7 cellular contexts compared by ENCODE assay signal in the genomic region with DNA sequence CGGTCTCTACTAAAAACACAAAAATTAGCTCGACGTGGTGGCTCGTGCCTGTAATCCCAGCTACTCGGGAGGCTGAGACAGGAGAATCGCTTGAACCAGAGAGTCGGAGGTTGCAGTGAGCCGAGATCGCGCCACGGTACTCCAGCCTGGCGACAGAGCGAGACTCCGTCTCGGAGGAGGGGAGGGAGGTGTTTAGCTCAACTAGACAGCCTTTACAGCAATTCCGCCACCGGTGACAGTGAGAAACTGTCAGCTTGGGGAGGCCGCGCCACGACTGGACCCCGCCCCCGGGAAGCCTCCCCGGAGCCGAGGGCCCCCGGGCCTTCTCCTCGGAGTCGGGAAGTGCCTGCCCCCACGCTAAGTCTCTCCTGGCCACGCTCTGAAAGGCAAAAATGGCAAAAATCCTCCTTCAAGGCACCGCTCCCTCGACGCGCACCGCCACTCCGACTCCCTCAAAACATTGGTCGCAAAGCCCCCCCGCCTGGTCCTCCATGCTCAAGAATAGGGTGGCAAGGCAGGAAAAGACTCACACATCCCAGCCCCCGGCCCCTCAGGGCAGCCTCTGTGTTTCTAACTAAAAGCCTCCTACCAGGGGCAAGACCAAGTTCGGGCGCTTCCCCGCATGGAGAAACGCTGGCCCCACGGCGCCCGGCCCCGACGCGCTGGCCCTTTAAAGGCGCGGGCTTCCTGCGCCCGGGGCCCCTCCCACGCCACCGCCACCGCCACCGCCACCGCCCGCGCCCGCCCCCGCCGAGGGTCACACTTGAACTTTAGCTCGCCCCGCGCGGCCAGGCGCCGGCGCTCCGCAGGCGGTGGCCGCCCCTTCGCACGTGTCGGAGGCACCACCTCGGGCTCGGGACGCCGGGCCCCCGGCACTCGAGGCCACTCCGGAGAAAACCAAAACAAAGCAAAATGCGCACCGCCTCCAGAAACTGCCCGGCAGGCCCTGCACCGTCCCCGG. TPM values are rescaled to one million over a fixed set of nuclear protein-coding genes. Genes with fewer than 3 reads are reported as not detected.
A peak's percentile ranks its signal among the peaks of the same experiment; 100 is the strongest.
DNase-seq lines count a peak whose midpoint lies in the region; ATAC-seq, FAIRE-seq and TF ChIP-seq lines count a peak whose summit lies in the region.

No MANE protein-coding gene starts in this region.

- in situ Hi-C loops in GM12878 (cut with MboI) = loop anchor here (5.0 kb wide), 2 partner anchors 147 to 217 kb away; no protein-coding TSS in a partner anchor

- peaks cover 54% of the 10 kb centered on the region for H3K79me2 ChIP-seq in GM12878 (ENCODE audit: control insufficient read depth, insufficient read depth, low read length)

- peak overlapping the region; percentile 65 for H3K4me3 ChIP-seq in GM12878
- H3K4me3 ChIP-seq in iPS-18c (ENCODE audit: insufficient read depth, low read depth, low read length) = peak overlapping the region; percentile 86
- peak overlapping the region; percentile 51 to 95 (median 86) for H3K4me3 ChIP-seq in skin epidermis

- H3K27me3 ChIP-seq in GM12878 (replicated peaks in 1 of 2; ENCODE audit: control insufficient read depth in 2 of 2, insufficient read depth in 2 of 2, low read length in 1 of 2) = no peaks in the 10 kb centered on the region

- H3K27ac ChIP-seq in GM12878 (ENCODE audit: control insufficient read depth, insufficient read depth) = peak overlapping the region; percentile 89
- peak overlapping the region; percentile 70 to 99 (median 96) for H3K27ac ChIP-seq in skin epidermis

- DNase-seq in T-helper 22 cell (ENCODE audit: low read depth) (peak; percentile 60), GM12878 (ENCODE audit: low read depth, low spot score) (no peak)

- SMC1A ChIA-PET in GM12878 (lab: Charles Lee; ENCODE audit: uncharacterized antibody, unreplicated experiment) = interaction anchor here (0.7 to 4.4 kb wide), 6 partner anchors 11 to 232 kb away, joined by 3 to 20 read pairs (median 4); no protein-coding TSS in a partner anchor

- intact Hi-C loops in GM12878 (cut with micrococcal nuclease; ENCODE audit: unreplicated experiment) = loop anchor here (5.0 kb wide), 2 partner anchors 113 to 242 kb away; no protein-coding TSS in a partner anchor

- H3K9ac ChIP-seq in GM12878 (ENCODE audit: control insufficient read depth, insufficient read depth, low read length) = peak overlapping the region; percentile 80

- TF ChIP-seq RAD21 in GM12878 (IDR thresholded peaks at IDR 0.05; ENCODE audit: insufficient read depth, low read depth, low read length) = no peak

- peak; percentile 27 for FAIRE-seq in GM12878 (lab: Jason Lieb, UNC)

- POLR2A ChIA-PET in GM12878 (lab: Charles Lee) = interaction anchor here (0.8 to 1.3 kb wide), 4 partner anchors 12 to 230 kb away, joined by 3 read pairs; no protein-coding TSS in a partner anchor

- WGBS in GM12878 (ENCODE audit: insufficient coverage, insufficient replicate concordance, low lambda C conversion rate, missing lambda C conversion rate) = 1% methylated on average over 43 of the region's 87 CpGs

- H3K4me2 ChIP-seq in GM12878 (ENCODE audit: control insufficient read depth, insufficient read depth) = peak overlapping the region; percentile 91

- RAD21 ChIA-PET in GM12878 (lab: Charles Lee; ENCODE audit: unreplicated experiment) = interaction anchor here (0.6 to 2.7 kb wide), 14 partner anchors 8 to 604 kb away, joined by 3 to 14 read pairs (median 3); no protein-coding TSS in a partner anchor

- no peak for TF ChIP-seq EP300 in GM12878 (IDR thresholded peaks at IDR 0.05; ENCODE audit: borderline replicate concordance in 1 of 2, control insufficient read depth in 1 of 2, low read depth in 2 of 2, low read length in 2 of 2)

- CTCF ChIA-PET in GM12878 (lab: Yijun Ruan, JAX) = interaction anchor here (0.7 to 1.8 kb wide), 7 partner anchors 16 to 595 kb away, joined by 3 to 5 read pairs (median 3); no protein-coding TSS in a partner anchor

- H4K20me1 ChIP-seq in GM12878 (ENCODE audit: control insufficient read depth, insufficient read depth) = no peaks in the 10 kb centered on the region; the same call in 1 of the 2 replicates

- no peak for TF ChIP-seq CTCF in GM12878 (IDR thresholded peaks at IDR 0.05 in 2 of 3, conservative IDR thresholded peaks at IDR 0.05 in 1 of 3; ENCODE audit: control insufficient read depth in 2 of 3, extremely low read depth in 1 of 3, insufficient read depth in 1 of 3, low read depth in 3 of 3, low read length in 3 of 3)

- no peak; the same call in 1 of the 2 replicates for TF ChIP-seq POLR2A in GM12878 (IDR thresholded peaks at IDR 0.05; ENCODE audit: low read depth, low read length)

- no peaks in the 10 kb centered on the region for H3K36me3 ChIP-seq in GM12878 (ENCODE audit: control insufficient read depth in 2 of 2, insufficient read depth in 2 of 2, low read length in 1 of 2)

- H2AFZ ChIP-seq in GM12878 (ENCODE audit: control insufficient read depth, low read depth, low read length) = peak overlapping the region; percentile 59

- peaks cover 21% of the 10 kb centered on the region for H3K4me1 ChIP-seq in GM12878 (ENCODE audit: control insufficient read depth, insufficient read depth, low read length)

- peak; percentile 20 for ATAC-seq in GM18873 (IDR thresholded peaks at IDR 0.05; ENCODE audit: low FRiP score, unreplicated experiment)
- ATAC-seq in HG03196 (IDR thresholded peaks at IDR 0.05; ENCODE audit: unreplicated experiment) = peak; percentile 18
- peak; percentile 52 for ATAC-seq in GM12878
- no peak for ATAC-seq in GM18870 (IDR thresholded peaks at IDR 0.05; ENCODE audit: unreplicated experiment)

- H3K9me3 ChIP-seq in GM12878 (replicated peaks; ENCODE audit: control insufficient read depth, insufficient read depth, low read length) (no peaks in the 10 kb centered on the region), iPS-18c (ENCODE audit: control insufficient read depth, insufficient read depth, low read length) (no peaks in the 10 kb centered on the region)

- BruUV-seq in GM12878 (replicated peaks; lab: Mats Ljungman, UMichigan) = no TSS peak

TF ChIP-seq in GM12878, 131 proteins besides CTCF, POLR2A, EP300 and RAD21 (continues in another document):
- TF ChIP-seq SMARCA5 (IDR thresholded peaks at IDR 0.05) (0 out of 2 replicates have a peak, but pooled peaks have one; percentile 28), IKZF2 (IDR thresholded peaks at IDR 0.05) (peak in 1 of 2 experiments; percentile 49; a peak in 3 of 4 replicates), KDM1A (IDR thresholded peaks at IDR 0.05; ENCODE audit: borderline replicate concordance) (no peak), CBX5 (IDR thresholded peaks at IDR 0.05; ENCODE audit: low read depth) (peak; percentile 51; the same call in 1 of the 2 replicates), ELK1 (IDR thresholded peaks at IDR 0.05; ENCODE audit: low read depth, low read length) (peak; percentile 14; the same call in 1 of the 2 replicates)
- TF ChIP-seq, protein P1, sequence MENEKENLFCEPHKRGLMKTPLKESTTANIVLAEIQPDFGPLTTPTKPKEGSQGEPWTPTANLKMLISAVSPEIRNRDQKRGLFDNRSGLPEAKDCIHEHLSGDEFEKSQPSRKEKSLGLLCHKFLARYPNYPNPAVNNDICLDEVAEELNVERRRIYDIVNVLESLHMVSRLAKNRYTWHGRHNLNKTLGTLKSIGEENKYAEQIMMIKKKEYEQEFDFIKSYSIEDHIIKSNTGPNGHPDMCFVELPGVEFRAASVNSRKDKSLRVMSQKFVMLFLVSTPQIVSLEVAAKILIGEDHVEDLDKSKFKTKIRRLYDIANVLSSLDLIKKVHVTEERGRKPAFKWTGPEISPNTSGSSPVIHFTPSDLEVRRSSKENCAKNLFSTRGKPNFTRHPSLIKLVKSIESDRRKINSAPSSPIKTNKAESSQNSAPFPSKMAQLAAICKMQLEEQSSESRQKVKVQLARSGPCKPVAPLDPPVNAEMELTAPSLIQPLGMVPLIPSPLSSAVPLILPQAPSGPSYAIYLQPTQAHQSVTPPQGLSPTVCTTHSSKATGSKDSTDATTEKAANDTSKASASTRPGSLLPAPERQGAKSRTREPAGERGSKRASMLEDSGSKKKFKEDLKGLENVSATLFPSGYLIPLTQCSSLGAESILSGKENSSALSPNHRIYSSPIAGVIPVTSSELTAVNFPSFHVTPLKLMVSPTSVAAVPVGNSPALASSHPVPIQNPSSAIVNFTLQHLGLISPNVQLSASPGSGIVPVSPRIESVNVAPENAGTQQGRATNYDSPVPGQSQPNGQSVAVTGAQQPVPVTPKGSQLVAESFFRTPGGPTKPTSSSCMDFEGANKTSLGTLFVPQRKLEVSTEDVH (IDR thresholded peaks at IDR 0.05; ENCODE audit: low read depth, partially characterized antibody) = no peak

RNA-seq across cellular contexts. Expression of gene FOXO1, which starts 2.1 kb away (rescaled TPM):
- total RNA-seq in GM12878 (2013; cell fraction: nucleolus; rRNA removed) = 11.4 and 11.6 TPM in 2 replicates
- total RNA-seq in GM12878 (2014; rRNA removed) = 0.65 and 0.96 TPM in 2 replicates
- 0.88 and 1.1 TPM in 2 replicates for total RNA-seq in GM12878 (2014; rRNA removed; fragmentation: Illumina TruSeq; extraction: Trizol)
- total RNA-seq in GM12878 (2021) = 1.6 and 2.4 TPM in 2 replicates
- 4.7 TPM for polyA plus RNA-seq in GM12878 (2011; ENCODE audit: low read depth)
- polyA plus RNA-seq in GM12878 (2011; rRNA removed) = 7.0 and 8.3 TPM in 2 replicates
- polyA plus RNA-seq in GM12878 (2011; cell fraction: cytosol; rRNA removed) = 7.5 and 8.5 TPM in 2 replicates
- polyA plus RNA-seq in GM12878 (2011; cell fraction: nucleus; rRNA removed) = 6.3 and 8.8 TPM in 2 replicates
- polyA plus RNA-seq in GM12878 (2012) = 5.2 and 6.1 TPM in 2 replicates
- 1.4 and 1.6 TPM in 2 replicates for polyA plus RNA-seq in GM12878 (2014; fragmentation: Illumina TruSeq; extraction: Trizol)
- under 1 TPM; 0.64 to 0.72 TPM for polyA plus RNA-seq in GM12878 (2014; fragmentation: Nextera tagmentation; extraction: Ambion mirVana)
- 0.70 TPM in 2 replicates for polyA plus RNA-seq in GM12878 (2014; rRNA removed)
- polyA plus RNA-seq in GM12878 (2016; fragmentation: Nextera tagmentation; extraction: Ambion mirVana) = under 1 TPM; 0.58 to 0.79 TPM
- polyA minus RNA-seq in GM12878 (2011; rRNA and poly(A)+ RNA removed) = 20.9 and 28.1 TPM in 2 replicates
- polyA minus RNA-seq in GM12878 (2011; cell fraction: cytosol; rRNA and poly(A)+ RNA removed) = 11.6 and 15.6 TPM in 2 replicates
- polyA minus RNA-seq in GM12878 (2011; cell fraction: nucleus; rRNA and poly(A)+ RNA removed) = 9.1 and 21.0 TPM in 2 replicates
